ENCODE assay signal across 35 cellular contexts in the genomic region with DNA sequence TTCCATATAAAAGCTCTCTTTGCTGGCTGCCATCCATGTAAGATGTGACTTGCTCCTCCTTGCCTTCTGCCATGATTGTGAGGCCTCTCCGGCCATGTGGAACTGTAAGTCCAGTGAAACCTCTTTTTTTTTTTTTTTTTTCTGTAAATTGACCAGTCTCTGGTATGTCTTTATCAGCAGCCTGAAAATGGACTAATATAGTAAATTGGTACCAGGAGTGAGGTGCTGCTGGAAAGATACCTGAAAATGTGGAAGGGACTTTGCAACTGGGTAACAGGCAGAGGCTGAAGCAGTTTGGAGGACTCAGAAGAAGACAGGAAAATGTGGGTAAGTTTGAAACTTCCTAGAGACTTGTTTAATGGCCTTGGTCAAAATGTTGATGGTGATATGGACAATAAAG.
A peak's percentile ranks its signal among the peaks of the same experiment; 100 is the strongest.
DNase-seq lines count a peak whose midpoint lies in the region; ATAC-seq, FAIRE-seq and TF ChIP-seq lines count a peak whose summit lies in the region.
"Had no signal": no experiment of that assay in that cellular context is flagged by ENCODE, and none has a peak within 500 bp of the region (broad histone marks: within the 10 kb centered on the region; RNA-seq: fewer than 3 reads in every experiment).

No MANE protein-coding gene starts in this region.

- in situ Hi-C loops in K562 (cut with MboI), result no loop called here

- H3K27ac Mint-ChIP-seq in endodermal cell, result no peak overlapping the region
- H3K27ac Mint-ChIP-seq: B cell; CD14-positive monocyte; CD4-positive, alpha-beta memory T cell; CD4-positive, alpha-beta T cell; CD4-positive, CD25-positive, alpha-beta regulatory T cell; CD8-positive, alpha-beta memory T cell; CD8-positive, alpha-beta T cell had no signal

- no peak overlapping the region for H3K4me2 ChIP-seq in K562 (ENCODE audit: insufficient read depth, low read length)
- H3K4me2 ChIP-seq: A549; BLaER1; BLaER1 treated with 17β-estradiol and CSF1 and Interleukin-3, amounts not matched to agents 10 nM and 100 nM had no signal

- no peak overlapping the region for H3K4me3 Mint-ChIP-seq in endodermal cell
- H3K4me3 Mint-ChIP-seq: B cell; CD14-positive monocyte; CD4-positive, alpha-beta memory T cell; CD4-positive, alpha-beta T cell; CD4-positive, CD25-positive, alpha-beta regulatory T cell; CD8-positive, alpha-beta memory T cell; CD8-positive, alpha-beta T cell had no signal

- no peak for FAIRE-seq in K562 (lab: Jason Lieb, UNC)
- no peak for FAIRE-seq in GM12891 (lab: Jason Lieb, UNC)
- FAIRE-seq: A204.1, A549, D721Med had no signal

- 0% methylated on average over 1 of the region's 1 CpG for WGBS in K562 (ENCODE audit: insufficient coverage, low coverage, missing lambda C conversion rate)
- WGBS in endodermal cell (ENCODE audit: insufficient coverage in 1 of 2, insufficient read length in 1 of 2), 2 experiments, result 86 to 100% methylated on average over 1 of the region's 1 CpG

- H3K36me3 ChIP-seq in HEK293 (ENCODE audit: control insufficient read depth in 2 of 2, insufficient read depth in 1 of 2, low read length in 2 of 2), result no peaks in the 10 kb centered on the region
- H3K36me3 ChIP-seq in K562 (ENCODE audit: control insufficient read depth, insufficient read depth, low read length), result no peaks in the 10 kb centered on the region
- H3K36me3 ChIP-seq in endodermal cell (ENCODE audit: control insufficient read depth, insufficient read depth, low read length), result peaks cover 7% of the 10 kb centered on the region
- H3K36me3 ChIP-seq: BE2C; BLaER1; BLaER1 treated with 17β-estradiol and CSF1 and Interleukin-3, amounts not matched to agents 10 nM and 100 nM had no signal

- no peak for TF ChIP-seq EP300 in K562 (IDR thresholded peaks at IDR 0.05; ENCODE audit: low read length)

- H3K9me3 Mint-ChIP-seq in endodermal cell, result peaks cover 72% of the 10 kb centered on the region

- DNase-seq in K562 (ENCODE audit: extremely low read depth in 1 of 4, low spot score in 3 of 4) (no peak), endodermal cell (no peak), GM12891 (ENCODE audit: insufficient read length, low spot score) (no peak), NCI-H2227 treated with DMSO at 0.1 percent for 48 hours (lab: John Stamatoyannopoulos, UW) (no peak)
- DNase-seq: 8988T; ACHN; AML-193; BE2C; C1 segment of cervical spinal cord; Caco-2; Calu3; CD4-positive, alpha-beta memory T cell; CD4-positive, alpha-beta T cell; CD4-positive, CD25-positive, alpha-beta regulatory T cell; CD8-positive, alpha-beta memory T cell; CD8-positive, alpha-beta T cell; COR-L47; DMS 273 treated with DMSO at 0.1 percent for 48 hours; DMS153; DMS53; DMS79; DMS79 treated with DMSO at 0.1 percent for 48 hours; DND-41; EL had no signal

- H3K9ac ChIP-seq in K562 (ENCODE audit: insufficient read depth in 1 of 2, low read depth in 2 of 2, low read length in 2 of 2) (no peak overlapping the region), endodermal cell (ENCODE audit: extremely low read depth, low read length, poor library complexity, severe bottlenecking) (no peak overlapping the region)
- H3K9ac ChIP-seq: BLaER1; BLaER1 treated with 17β-estradiol and CSF1 and Interleukin-3, amounts not matched to agents 10 nM and 100 nM had no signal

- BruUV-seq in K562 (replicated peaks; lab: Mats Ljungman, UMichigan), result no TSS peak

- POLR2A ChIA-PET in HEK293 (lab: Yijun Ruan, JAX), result no interaction called here
- POLR2A ChIA-PET in K562 (lab: Yijun Ruan, JAX), result no interaction called here

- H3K4me1 Mint-ChIP-seq in endodermal cell, result no peaks in the 10 kb centered on the region
- H3K4me1 Mint-ChIP-seq: B cell; CD14-positive monocyte; CD4-positive, alpha-beta memory T cell; CD4-positive, CD25-positive, alpha-beta regulatory T cell; CD8-positive, alpha-beta memory T cell had no signal

- H3K4me3 ChIP-seq in HEK293 (ENCODE audit: low read depth, low read length) (no peak overlapping the region), K562 (no peak overlapping the region), endodermal cell (ENCODE audit: low read length) (peak overlapping the region; percentile 45)
- H3K4me3 ChIP-seq: A549; BLaER1; BLaER1 treated with 17β-estradiol and CSF1 and Interleukin-3, amounts not matched to agents 10 nM and 100 nM had no signal

- H3K27ac ChIP-seq in HEK293 (ENCODE audit: extremely low read depth, low read depth, low read length) (no peak overlapping the region), K562 (ENCODE audit: extremely low read depth, low read depth, low read length) (no peak overlapping the region), endodermal cell (ENCODE audit: low read depth, low read length) (no peak overlapping the region)
- H3K27ac ChIP-seq: 22Rv1; A549; BLaER1; BLaER1 treated with 17β-estradiol and CSF1 and Interleukin-3, amounts not matched to agents 10 nM and 100 nM; C4-2B had no signal

- no peaks in the 10 kb centered on the region for H3K27me3 Mint-ChIP-seq in endodermal cell (ENCODE audit: insufficient read depth)
- H3K27me3 Mint-ChIP-seq: B cell; CD4-positive, alpha-beta memory T cell; CD4-positive, alpha-beta T cell; CD4-positive, CD25-positive, alpha-beta regulatory T cell; CD8-positive, alpha-beta memory T cell had no signal

- no peaks in the 10 kb centered on the region for H3K79me2 ChIP-seq in K562 (ENCODE audit: control insufficient read depth, insufficient read depth, low read length)

- H3K4me1 ChIP-seq in HEK293 (ENCODE audit: control insufficient read depth, insufficient read depth, low read length), result no peaks in the 10 kb centered on the region
- H3K4me1 ChIP-seq in K562 (replicated peaks in 1 of 2; ENCODE audit: control insufficient read depth in 2 of 2, insufficient read depth in 2 of 2, low read length in 2 of 2), result no peaks in the 10 kb centered on the region
- no peaks in the 10 kb centered on the region for H3K4me1 ChIP-seq in endodermal cell (ENCODE audit: control insufficient read depth, insufficient read depth, low read length)
- H3K4me1 ChIP-seq: A549; BE2C; BLaER1; BLaER1 treated with 17β-estradiol and CSF1 and Interleukin-3, amounts not matched to agents 10 nM and 100 nM; Caco-2 had no signal

- no peaks in the 10 kb centered on the region for H3K9me1 ChIP-seq in K562 (ENCODE audit: control insufficient read depth, insufficient read depth, low read length)

- no peak overlapping the region for H2AFZ ChIP-seq in K562 (ENCODE audit: low read depth, low read length)

- H3K36me3 Mint-ChIP-seq in endodermal cell (ENCODE audit: low read depth), result peaks cover 7% of the 10 kb centered on the region
- H3K36me3 Mint-ChIP-seq: CD14-positive monocyte; CD4-positive, alpha-beta memory T cell; CD4-positive, CD25-positive, alpha-beta regulatory T cell; CD8-positive, alpha-beta memory T cell; CD8-positive, alpha-beta T cell had no signal

- TF ChIP-seq RAD21 in K562 (CRISPR knock-in tag; conservative IDR thresholded peaks at IDR 0.05 in 1 of 2, IDR thresholded peaks at IDR 0.05 in 1 of 2), result no peak

- H3K27me3 ChIP-seq in K562 (ENCODE audit: control insufficient read depth in 2 of 2, insufficient read depth in 2 of 2, low read length in 2 of 2) (no peaks in the 10 kb centered on the region), endodermal cell (ENCODE audit: control insufficient read depth, insufficient read depth, low read length, poor library complexity, severe bottlenecking) (no peaks in the 10 kb centered on the region)
- H3K27me3 ChIP-seq: BE2C; BLaER1; BLaER1 treated with 17β-estradiol and CSF1 and Interleukin-3, amounts not matched to agents 10 nM and 100 nM had no signal

- CTCF ChIA-PET in HEK293 (lab: Yijun Ruan, JAX) (no interaction called here), K562 (lab: Yijun Ruan, JAX; ENCODE audit: low intra/inter-chr PET ratio) (no interaction called here)

- no peak for TF ChIP-seq CTCF in HEK293 (tag by site-specific recombination; IDR thresholded peaks at IDR 0.05)
- TF ChIP-seq CTCF in K562 (IDR thresholded peaks at IDR 0.05 in 2 of 3, conservative IDR thresholded peaks at IDR 0.05 in 1 of 3; ENCODE audit: insufficient read depth in 2 of 3, low read depth in 1 of 3, low read length in 3 of 3), result no peak
- no peak for TF ChIP-seq CTCF in endodermal cell (conservative IDR thresholded peaks at IDR 0.05)

- TF ChIP-seq POLR2A in K562 (conservative IDR thresholded peaks at IDR 0.05) (no peak), GM12891 (IDR thresholded peaks at IDR 0.05; ENCODE audit: low read depth, low read length) (no peak)

- intact Hi-C loops in K562 (cut with micrococcal nuclease), result no loop called here

- H3K9me3 ChIP-seq in HEK293 (ENCODE audit: control insufficient read depth, insufficient read depth, low read depth, low read length) (no peaks in the 10 kb centered on the region), K562 (replicated peaks; ENCODE audit: control insufficient read depth, insufficient read depth, low read depth, low read length) (peaks cover 2% of the 10 kb centered on the region; the same call in 1 of the 2 replicates), endodermal cell (ENCODE audit: control insufficient read depth, low read length) (peaks cover 59% of the 10 kb centered on the region)
- H3K9me3 ChIP-seq: A549, BE2C, Caco-2 had no signal

- ATAC-seq in K562, result no peak
- ATAC-seq in HG03045 (IDR thresholded peaks at IDR 0.05; ENCODE audit: unreplicated experiment), result no peak
- ATAC-seq: A549; CD8-positive, alpha-beta T cell had no signal

- no peaks in the 10 kb centered on the region for H4K20me1 ChIP-seq in K562 (replicated peaks; ENCODE audit: control insufficient read depth, insufficient read depth, low read length)
- H4K20me1 ChIP-seq: BLaER1; BLaER1 treated with 17β-estradiol and CSF1 and Interleukin-3, amounts not matched to agents 10 nM and 100 nM had no signal

TF ChIP-seq in HEK293, 187 proteins besides CTCF, POLR2A, EP300 and RAD21 (continues in another document):
- no peak for TF ChIP-seq ZNF629 (tag by site-specific recombination; IDR thresholded peaks at IDR 0.05)
- TF ChIP-seq ZNF707 (tag by site-specific recombination; IDR thresholded peaks at IDR 0.05), result peak; percentile 68; the same call in 1 of the 2 replicates
- no peak for TF ChIP-seq ZNF140 (tag by site-specific recombination; IDR thresholded peaks at IDR 0.05)
- no peak for TF ChIP-seq ZNF501 (tag by site-specific recombination; IDR thresholded peaks at IDR 0.05)
- no peak for TF ChIP-seq ZNF133 (tag by site-specific recombination; IDR thresholded peaks at IDR 0.05)

TF ChIP-seq in K562, 482 proteins besides CTCF, POLR2A, EP300 and RAD21:
- TF ChIP-seq ZNF707 (CRISPR knock-in tag; conservative IDR thresholded peaks at IDR 0.05) (peak; percentile 84), RBM34 (IDR thresholded peaks at IDR 0.05; ENCODE audit: borderline replicate concordance, insufficient read depth, low read length) (no peak), ZNF431 (CRISPR knock-in tag; IDR thresholded peaks at IDR 0.05) (peak; percentile 55; the same call in 1 of the 2 replicates), TEAD1 (CRISPR knock-in tag; IDR thresholded peaks at IDR 0.05) (no peak)

TF ChIP-seq in GM12891, 5 proteins besides CTCF, POLR2A, EP300 and RAD21:
- TF ChIP-seq POLR2AphosphoS5 (IDR thresholded peaks at IDR 0.05; ENCODE audit: low read depth, low read length), result no peak
- no peak for TF ChIP-seq POU2F2 (IDR thresholded peaks at IDR 0.05; ENCODE audit: low read depth, low read length)
- TF ChIP-seq PAX5 (IDR thresholded peaks at IDR 0.05; ENCODE audit: insufficient read depth, low read length, severe bottlenecking), result no peak
- TF ChIP-seq TAF1 (IDR thresholded peaks at IDR 0.05; ENCODE audit: low read depth, low read length), result no peak
- TF ChIP-seq SPI1 (IDR thresholded peaks at IDR 0.05; ENCODE audit: low read depth, low read length), result no peak

Comparison
In these comparisons a context has a peak if more than half of its experiments do, and no peak if none do; other contexts are left out.
1. Of the 44 proteins assayed by ChIP-seq in both K562 and HEK293: peak only in K562: none; only in HEK293: none; in both: ZNF707; in neither: 43.